In the genomic region with DNA sequence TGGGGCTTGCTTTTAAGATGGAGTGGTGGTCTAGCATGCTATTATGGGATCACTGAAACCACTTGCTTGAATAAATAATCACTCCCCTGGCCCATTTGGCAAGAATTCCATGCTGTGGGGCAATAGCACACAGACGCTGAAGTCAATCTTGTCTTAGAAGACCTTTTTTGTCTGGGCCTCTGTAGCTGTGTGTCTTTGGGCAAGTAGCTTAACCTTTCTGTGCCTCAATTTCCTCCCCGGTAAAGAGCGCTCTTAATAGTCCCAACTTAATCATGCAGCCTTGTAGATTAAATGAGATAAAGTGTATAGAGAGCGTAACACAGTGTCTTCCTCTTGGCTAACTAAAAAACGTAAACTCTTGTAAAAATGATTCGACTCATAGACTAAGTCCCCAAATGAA, we compare ENCODE assay signal across 8 cellular contexts.
"Had no signal": no experiment of that assay in that cellular context is flagged by ENCODE, and none has a peak within 500 bp of the region (broad histone marks: within the 10 kb centered on the region; RNA-seq: fewer than 3 reads in every experiment).

No MANE protein-coding gene starts in this region.

- ATAC-seq: GM12878 had no signal

- FAIRE-seq: G401.6, GM12878, GM12891, GM12892, GM18507, GM19239 had no signal

- H3K4me3 ChIP-seq: GM12878 had no signal

- DNase-seq: GDM1, GF-D8 had no signal
